In genomic region chr10:22436526-22436892, GRCh38 we compare ENCODE assay signal across 2 cellular contexts.
TF ChIP-seq lines count a peak whose summit lies in the region.

No MANE protein-coding gene starts in this region.

TF ChIP-seq in H1, 55 proteins besides CTCF, POLR2A, EP300 and RAD21 (continued from another document):
- TF ChIP-seq CTBP2 (IDR thresholded peaks at IDR 0.05; ENCODE audit: borderline replicate concordance, insufficient read depth, insufficient read length, low read length), result no peak

TF ChIP-seq in neural cell, 6 proteins besides CTCF, POLR2A, EP300 and RAD21 (continued from another document):
- TF ChIP-seq REST (IDR thresholded peaks at IDR 0.05; ENCODE audit: borderline replicate concordance) (no peak), TAF1 (IDR thresholded peaks at IDR 0.05; ENCODE audit: low read depth) (no peak), MXI1 (conservative IDR thresholded peaks at IDR 0.05; ENCODE audit: poor library complexity, severe bottlenecking) (no peak)
